In the genomic region with DNA sequence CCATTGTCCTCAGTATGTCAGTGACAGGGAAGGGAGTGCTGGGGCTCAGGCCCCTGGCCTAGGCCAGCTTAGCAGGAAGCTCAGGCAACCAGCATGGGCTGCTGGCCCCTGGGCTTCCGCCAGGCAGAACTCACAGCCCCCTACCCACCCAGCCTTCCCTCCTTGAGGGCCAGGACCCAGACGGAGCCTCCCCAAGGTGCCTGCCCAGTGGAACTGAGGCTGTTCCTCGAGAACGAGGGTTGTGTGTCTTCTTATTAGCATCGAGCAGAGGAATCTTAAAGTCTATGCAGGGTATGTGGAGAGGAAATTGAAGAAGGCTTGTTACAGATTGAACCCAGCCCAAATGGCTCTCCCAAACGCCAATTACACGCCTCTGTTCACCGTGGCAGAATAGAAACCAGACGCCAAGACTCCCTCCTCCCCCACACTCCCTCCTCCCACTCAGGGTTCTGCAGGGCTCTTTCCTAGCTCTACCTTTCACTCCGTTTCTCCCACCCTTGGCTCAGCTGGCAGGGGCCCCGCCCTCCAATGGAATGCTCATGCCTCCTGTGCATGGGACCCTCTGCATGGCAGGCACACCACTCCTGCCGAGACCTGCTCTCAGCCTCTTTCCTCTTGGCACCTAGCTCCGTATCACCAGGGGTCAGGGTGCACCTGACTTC, we compare ENCODE assay signal across 14 cellular contexts.
A peak's percentile ranks its signal among the peaks of the same experiment; 100 is the strongest.
DNase-seq lines count a peak whose midpoint lies in the region; ATAC-seq and TF ChIP-seq lines count a peak whose summit lies in the region.
"Had no signal": no experiment of that assay in that cellular context is flagged by ENCODE, and none has a peak within 500 bp of the region (broad histone marks: within the 10 kb centered on the region; RNA-seq: fewer than 3 reads in every experiment).

No MANE protein-coding gene starts in this region.

- H3K4me2 ChIP-seq in mammary epithelial cell (ENCODE audit: insufficient read depth, low read depth, low read length) = no peak overlapping the region

- intact Hi-C loops in MCF 10A (cut with micrococcal nuclease) (no loop called here), mammary epithelial cell (cut with micrococcal nuclease) (no loop called here), uterus (cut with DNase I; ENCODE audit: low total_unique reads) (no loop called here), left colon (cut with DNase I, micrococcal nuclease) (no loop called here)

- H3K4me3 Mint-ChIP-seq in MCF 10A (ENCODE audit: unreplicated experiment) = no peak overlapping the region
- H3K4me3 Mint-ChIP-seq in neural crest cell = peak overlapping the region; percentile 64
- H3K4me3 Mint-ChIP-seq: activated CD4-positive, alpha-beta T cell treated with anti-CD3 and anti-CD28 coated beads, Interleukin-2, amount 10 ng/mL, durations not matched to agents 7 days and 5 days had no signal

- H2AFZ ChIP-seq in mammary epithelial cell (ENCODE audit: low read depth, low read length) = no peak overlapping the region

- H3K27me3 Mint-ChIP-seq in MCF 10A (ENCODE audit: insufficient read depth, unreplicated experiment) (no peaks in the 10 kb centered on the region), neural crest cell (ENCODE audit: low read depth) (no peaks in the 10 kb centered on the region)
- H3K27me3 Mint-ChIP-seq: activated CD4-positive, alpha-beta T cell treated with anti-CD3 and anti-CD28 coated beads, Interleukin-2, amount 10 ng/mL, durations not matched to agents 7 days and 5 days had no signal

- H3K4me1 ChIP-seq in mammary epithelial cell (ENCODE audit: insufficient read depth, low read length) (peaks cover 3% of the 10 kb centered on the region), ectodermal cell (ENCODE audit: control insufficient read depth, insufficient read depth, low read length) (peaks cover 8% of the 10 kb centered on the region), uterus (peaks cover 0 to 9% of the 10 kb centered on the region in 2 donors)

- no peak for TF ChIP-seq POLR2A in uterus (IDR thresholded peaks at IDR 0.05)

- POLR2A ChIA-PET in MCF 10A (lab: Yijun Ruan, JAX) = interaction anchor here (0.5 kb wide), 1 partner anchor 27 kb away, joined by 3 read pairs; no protein-coding TSS in a partner anchor

- H3K27ac ChIP-seq in mammary epithelial cell (ENCODE audit: insufficient read depth, low read depth, low read length) = no peak overlapping the region
- H3K27ac ChIP-seq in ectodermal cell (ENCODE audit: insufficient read depth, low read depth, low read length, poor library complexity, severe bottlenecking) = peak overlapping the region; percentile 16
- peak overlapping the region; percentile 9 to 47 for H3K27ac ChIP-seq in uterus

- no peak overlapping the region for H3K9ac ChIP-seq in mammary epithelial cell (ENCODE audit: insufficient read depth, low read length)

- H3K36me3 Mint-ChIP-seq in MCF 10A (ENCODE audit: insufficient read depth, unreplicated experiment) (peaks cover 25% of the 10 kb centered on the region), neural crest cell (ENCODE audit: low read depth) (peaks cover 10% of the 10 kb centered on the region)

- no peaks in the 10 kb centered on the region for H3K4me1 Mint-ChIP-seq in MCF 10A (ENCODE audit: insufficient read depth, unreplicated experiment)
- H3K4me1 Mint-ChIP-seq in neural crest cell = peaks cover 19% of the 10 kb centered on the region
- H3K4me1 Mint-ChIP-seq: activated CD4-positive, alpha-beta T cell treated with anti-CD3 and anti-CD28 coated beads, Interleukin-2, amount 10 ng/mL, durations not matched to agents 7 days and 5 days; CD14-positive monocyte had no signal

- H3K36me3 ChIP-seq in mammary epithelial cell (ENCODE audit: insufficient read depth, low read length) (no peaks in the 10 kb centered on the region), ectodermal cell (ENCODE audit: control insufficient read depth, insufficient read depth, low read length) (peaks cover 17% of the 10 kb centered on the region), uterus (no peaks in the 10 kb centered on the region)

- H3K79me2 ChIP-seq in mammary epithelial cell (ENCODE audit: insufficient read depth, low read length) = no peaks in the 10 kb centered on the region

- H3K9me3 Mint-ChIP-seq in MCF 10A (ENCODE audit: unreplicated experiment) = no peaks in the 10 kb centered on the region
- no peaks in the 10 kb centered on the region for H3K9me3 Mint-ChIP-seq in neural crest cell
- H3K9me3 Mint-ChIP-seq: activated CD4-positive, alpha-beta T cell treated with anti-CD3 and anti-CD28 coated beads, Interleukin-2, amount 10 ng/mL, durations not matched to agents 7 days and 5 days; CD14-positive monocyte had no signal

- dilution Hi-C loops in mammary epithelial cell (cut with HindIII; ENCODE audit: low sequenced_read_pairs) = no loop called here

- H3K9me3 ChIP-seq in mammary epithelial cell (replicated peaks; ENCODE audit: insufficient read depth, low read length) (no peaks in the 10 kb centered on the region), ectodermal cell (ENCODE audit: control insufficient read depth, low read length) (no peaks in the 10 kb centered on the region), uterus (no peaks in the 10 kb centered on the region)

- H4K20me1 ChIP-seq in mammary epithelial cell (ENCODE audit: insufficient read depth, low read length) = no peaks in the 10 kb centered on the region

- CTCF ChIA-PET in MCF 10A (lab: Yijun Ruan, JAX) = interaction anchor here (0.6 to 2.4 kb wide), 10 partner anchors 8 to 1166 kb away, joined by 3 to 14 read pairs (median 3); no protein-coding TSS in a partner anchor
- CTCF ChIA-PET in mammary epithelial cell (lab: Charles Lee; ENCODE audit: low non-redundant PET) = no interaction called here

- H3K27me3 ChIP-seq in mammary epithelial cell (ENCODE audit: insufficient read depth, low read length) = no peaks in the 10 kb centered on the region
- H3K27me3 ChIP-seq in ectodermal cell (ENCODE audit: control insufficient read depth, insufficient read depth, low read length, poor library complexity, severe bottlenecking) = no peaks in the 10 kb centered on the region
- no peaks in the 10 kb centered on the region for H3K27me3 ChIP-seq in uterus

- no TSS peak for BruUV-seq in MCF 10A (replicated peaks; lab: Mats Ljungman, UMichigan)
- no TSS peak for BruUV-seq in mammary epithelial cell (replicated peaks; lab: Mats Ljungman, UMichigan)

- in situ Hi-C loops in mammary epithelial cell (cut with MboI; ENCODE audit: low sequenced_read_pairs in 2 of 2) = no loop called here

- no peak for TF ChIP-seq CTCF in MCF 10A (IDR thresholded peaks at IDR 0.05; ENCODE audit: unreplicated experiment)
- no peak for TF ChIP-seq CTCF in mammary epithelial cell (conservative IDR thresholded peaks at IDR 0.05 in 1 of 2, IDR thresholded peaks at IDR 0.05 in 1 of 2; ENCODE audit: extremely low read depth in 1 of 2, insufficient read depth in 1 of 2, low read depth in 1 of 2, low read length in 2 of 2)
- TF ChIP-seq CTCF in neural crest cell (conservative IDR thresholded peaks at IDR 0.05) = no peak
- TF ChIP-seq CTCF in uterus (IDR thresholded peaks at IDR 0.05) = no peak

- 63% methylated on average over 9 of the region's 13 CpGs for WGBS in mammary epithelial cell (ENCODE audit: low coverage, missing lambda C conversion rate)
- 85 to 91% methylated on average over 13 of the region's 13 CpGs for WGBS in ectodermal cell, 2 experiments

- no peak for ATAC-seq in left colon
- ATAC-seq in HG02571 (IDR thresholded peaks at IDR 0.05; ENCODE audit: unreplicated experiment) = no peak

- peak overlapping the region; percentile 40 for H3K27ac Mint-ChIP-seq in MCF 10A (ENCODE audit: low read depth, unreplicated experiment)
- no peak overlapping the region for H3K27ac Mint-ChIP-seq in neural crest cell (ENCODE audit: unreplicated experiment)
- H3K27ac Mint-ChIP-seq: activated CD4-positive, alpha-beta T cell treated with anti-CD3 and anti-CD28 coated beads, Interleukin-2, amount 10 ng/mL, durations not matched to agents 7 days and 5 days had no signal

- DNase-seq in MCF 10A (ENCODE audit: unreplicated experiment) = no peak
- no peak for DNase-seq in mammary epithelial cell
- no peak for DNase-seq in neural crest cell (ENCODE audit: low read depth, low spot score)
- no peak for DNase-seq in uterus
- DNase-seq in left colon = no peak
- no peak for DNase-seq in 8988T
- DNase-seq: DMS153, foreskin melanocyte, NCI-H146 had no signal

- no peak overlapping the region for H3K4me3 ChIP-seq in mammary epithelial cell (replicated peaks in 1 of 3; ENCODE audit: insufficient read depth in 1 of 3, low read depth in 2 of 3, low read length in 3 of 3)
- no peak overlapping the region for H3K4me3 ChIP-seq in ectodermal cell (ENCODE audit: insufficient read depth, low read depth, low read length)
- H3K4me3 ChIP-seq in uterus = no peak overlapping the region
- H3K4me3 ChIP-seq: skin epidermis had no signal
